Comparison of ENCODE assay signal across 1 cellular context in the genomic region with DNA sequence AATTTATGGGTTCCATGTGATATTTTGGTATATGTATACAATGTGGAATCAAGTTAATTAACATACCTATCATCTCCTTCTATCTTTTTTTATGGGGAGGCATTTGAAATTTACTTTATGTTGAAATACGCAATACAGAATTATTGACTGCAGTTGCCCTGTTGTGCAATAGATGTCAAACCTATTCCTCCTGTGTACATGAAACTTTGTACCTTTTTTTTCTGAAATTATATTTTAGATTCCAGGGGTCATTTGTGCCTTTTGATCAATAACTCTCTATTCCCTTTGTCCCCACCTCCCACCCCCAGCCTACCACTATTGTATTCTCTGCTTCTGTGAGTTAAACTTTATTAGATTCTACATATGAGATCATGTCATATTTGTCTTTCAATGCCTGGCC.
TF ChIP-seq lines count a peak whose summit lies in the region.

No MANE protein-coding gene starts in this region.

TF ChIP-seq in HepG2, 621 proteins besides CTCF, POLR2A, EP300 and RAD21 (continued from another document and continues in another):
- TF ChIP-seq, protein P1, sequence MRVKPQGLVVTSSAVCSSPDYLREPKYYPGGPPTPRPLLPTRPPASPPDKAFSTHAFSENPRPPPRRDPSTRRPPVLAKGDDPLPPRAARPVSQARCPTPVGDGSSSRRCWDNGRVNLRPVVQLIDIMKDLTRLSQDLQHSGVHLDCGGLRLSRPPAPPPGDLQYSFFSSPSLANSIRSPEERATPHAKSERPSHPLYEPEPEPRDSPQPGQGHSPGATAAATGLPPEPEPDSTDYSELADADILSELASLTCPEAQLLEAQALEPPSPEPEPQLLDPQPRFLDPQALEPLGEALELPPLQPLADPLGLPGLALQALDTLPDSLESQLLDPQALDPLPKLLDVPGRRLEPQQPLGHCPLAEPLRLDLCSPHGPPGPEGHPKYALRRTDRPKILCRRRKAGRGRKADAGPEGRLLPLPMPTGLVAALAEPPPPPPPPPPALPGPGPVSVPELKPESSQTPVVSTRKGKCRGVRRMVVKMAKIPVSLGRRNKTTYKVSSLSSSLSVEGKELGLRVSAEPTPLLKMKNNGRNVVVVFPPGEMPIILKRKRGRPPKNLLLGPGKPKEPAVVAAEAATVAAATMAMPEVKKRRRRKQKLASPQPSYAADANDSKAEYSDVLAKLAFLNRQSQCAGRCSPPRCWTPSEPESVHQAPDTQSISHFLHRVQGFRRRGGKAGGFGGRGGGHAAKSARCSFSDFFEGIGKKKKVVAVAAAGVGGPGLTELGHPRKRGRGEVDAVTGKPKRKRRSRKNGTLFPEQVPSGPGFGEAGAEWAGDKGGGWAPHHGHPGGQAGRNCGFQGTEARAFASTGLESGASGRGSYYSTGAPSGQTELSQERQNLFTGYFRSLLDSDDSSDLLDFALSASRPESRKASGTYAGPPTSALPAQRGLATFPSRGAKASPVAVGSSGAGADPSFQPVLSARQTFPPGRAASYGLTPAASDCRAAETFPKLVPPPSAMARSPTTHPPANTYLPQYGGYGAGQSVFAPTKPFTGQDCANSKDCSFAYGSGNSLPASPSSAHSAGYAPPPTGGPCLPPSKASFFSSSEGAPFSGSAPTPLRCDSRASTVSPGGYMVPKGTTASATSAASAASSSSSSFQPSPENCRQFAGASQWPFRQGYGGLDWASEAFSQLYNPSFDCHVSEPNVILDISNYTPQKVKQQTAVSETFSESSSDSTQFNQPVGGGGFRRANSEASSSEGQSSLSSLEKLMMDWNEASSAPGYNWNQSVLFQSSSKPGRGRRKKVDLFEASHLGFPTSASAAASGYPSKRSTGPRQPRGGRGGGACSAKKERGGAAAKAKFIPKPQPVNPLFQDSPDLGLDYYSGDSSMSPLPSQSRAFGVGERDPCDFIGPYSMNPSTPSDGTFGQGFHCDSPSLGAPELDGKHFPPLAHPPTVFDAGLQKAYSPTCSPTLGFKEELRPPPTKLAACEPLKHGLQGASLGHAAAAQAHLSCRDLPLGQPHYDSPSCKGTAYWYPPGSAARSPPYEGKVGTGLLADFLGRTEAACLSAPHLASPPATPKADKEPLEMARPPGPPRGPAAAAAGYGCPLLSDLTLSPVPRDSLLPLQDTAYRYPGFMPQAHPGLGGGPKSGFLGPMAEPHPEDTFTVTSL (CRISPR knock-in tag; IDR thresholded peaks at IDR 0.05; ENCODE audit: borderline replicate concordance), result peak; percentile 71; the same call in 1 of the 2 replicates
- no peak for TF ChIP-seq SOX6 (IDR thresholded peaks at IDR 0.05)
- TF ChIP-seq SOX6 (CRISPR knock-in tag; IDR thresholded peaks at IDR 0.05), result peak; percentile 88
- no peak for TF ChIP-seq SSRP1 (CRISPR knock-in tag; IDR thresholded peaks at IDR 0.05)
- peak; percentile 93 for TF ChIP-seq CEBPG (CRISPR knock-in tag; IDR thresholded peaks at IDR 0.05)
- TF ChIP-seq, protein P2, sequence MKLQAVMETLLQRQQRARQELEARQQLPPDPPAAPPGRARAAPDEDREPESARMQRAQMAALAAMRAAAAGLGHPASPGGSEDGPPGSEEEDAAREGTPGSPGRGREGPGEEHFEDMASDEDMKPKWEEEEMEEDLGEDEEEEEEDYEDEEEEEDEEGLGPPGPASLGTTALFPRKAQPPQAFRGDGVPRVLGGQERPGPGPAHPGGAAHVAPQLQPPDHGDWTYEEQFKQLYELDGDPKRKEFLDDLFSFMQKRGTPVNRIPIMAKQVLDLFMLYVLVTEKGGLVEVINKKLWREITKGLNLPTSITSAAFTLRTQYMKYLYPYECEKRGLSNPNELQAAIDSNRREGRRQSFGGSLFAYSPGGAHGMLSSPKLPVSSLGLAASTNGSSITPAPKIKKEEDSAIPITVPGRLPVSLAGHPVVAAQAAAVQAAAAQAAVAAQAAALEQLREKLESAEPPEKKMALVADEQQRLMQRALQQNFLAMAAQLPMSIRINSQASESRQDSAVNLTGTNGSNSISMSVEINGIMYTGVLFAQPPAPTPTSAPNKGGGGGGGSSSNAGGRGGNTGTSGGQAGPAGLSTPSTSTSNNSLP (IDR thresholded peaks at IDR 0.05; ENCODE audit: low read depth, low read length), result peak; percentile 80
- peak; percentile 85 for TF ChIP-seq HNF4G (IDR thresholded peaks at IDR 0.05; ENCODE audit: borderline replicate concordance, low read depth, low read length)
- no peak for TF ChIP-seq HNF4G (CRISPR knock-in tag; IDR thresholded peaks at IDR 0.05; ENCODE audit: borderline replicate concordance, low read depth)
- TF ChIP-seq SCMH1 (CRISPR knock-in tag; IDR thresholded peaks at IDR 0.05; ENCODE audit: borderline replicate concordance), result no peak
- TF ChIP-seq ATF7 (IDR thresholded peaks at IDR 0.05), result no peak
- no peak for TF ChIP-seq ATF7 (CRISPR knock-in tag; IDR thresholded peaks at IDR 0.05)
- peak; percentile 93 for TF ChIP-seq NR2F2 (IDR thresholded peaks at IDR 0.05; ENCODE audit: borderline replicate concordance, low read depth)
- TF ChIP-seq KAT2B (IDR thresholded peaks at IDR 0.05; ENCODE audit: borderline replicate concordance, low read depth, low read length), result peak; percentile 50
- TF ChIP-seq, protein P3, sequence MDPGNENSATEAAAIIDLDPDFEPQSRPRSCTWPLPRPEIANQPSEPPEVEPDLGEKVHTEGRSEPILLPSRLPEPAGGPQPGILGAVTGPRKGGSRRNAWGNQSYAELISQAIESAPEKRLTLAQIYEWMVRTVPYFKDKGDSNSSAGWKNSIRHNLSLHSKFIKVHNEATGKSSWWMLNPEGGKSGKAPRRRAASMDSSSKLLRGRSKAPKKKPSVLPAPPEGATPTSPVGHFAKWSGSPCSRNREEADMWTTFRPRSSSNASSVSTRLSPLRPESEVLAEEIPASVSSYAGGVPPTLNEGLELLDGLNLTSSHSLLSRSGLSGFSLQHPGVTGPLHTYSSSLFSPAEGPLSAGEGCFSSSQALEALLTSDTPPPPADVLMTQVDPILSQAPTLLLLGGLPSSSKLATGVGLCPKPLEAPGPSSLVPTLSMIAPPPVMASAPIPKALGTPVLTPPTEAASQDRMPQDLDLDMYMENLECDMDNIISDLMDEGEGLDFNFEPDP (CRISPR knock-in tag; conservative IDR thresholded peaks at IDR 0.05), result no peak
- TF ChIP-seq TBL1XR1 (IDR thresholded peaks at IDR 0.05; ENCODE audit: borderline replicate concordance, low read length, partially characterized antibody), result peak; percentile 56
- TF ChIP-seq, protein P4, sequence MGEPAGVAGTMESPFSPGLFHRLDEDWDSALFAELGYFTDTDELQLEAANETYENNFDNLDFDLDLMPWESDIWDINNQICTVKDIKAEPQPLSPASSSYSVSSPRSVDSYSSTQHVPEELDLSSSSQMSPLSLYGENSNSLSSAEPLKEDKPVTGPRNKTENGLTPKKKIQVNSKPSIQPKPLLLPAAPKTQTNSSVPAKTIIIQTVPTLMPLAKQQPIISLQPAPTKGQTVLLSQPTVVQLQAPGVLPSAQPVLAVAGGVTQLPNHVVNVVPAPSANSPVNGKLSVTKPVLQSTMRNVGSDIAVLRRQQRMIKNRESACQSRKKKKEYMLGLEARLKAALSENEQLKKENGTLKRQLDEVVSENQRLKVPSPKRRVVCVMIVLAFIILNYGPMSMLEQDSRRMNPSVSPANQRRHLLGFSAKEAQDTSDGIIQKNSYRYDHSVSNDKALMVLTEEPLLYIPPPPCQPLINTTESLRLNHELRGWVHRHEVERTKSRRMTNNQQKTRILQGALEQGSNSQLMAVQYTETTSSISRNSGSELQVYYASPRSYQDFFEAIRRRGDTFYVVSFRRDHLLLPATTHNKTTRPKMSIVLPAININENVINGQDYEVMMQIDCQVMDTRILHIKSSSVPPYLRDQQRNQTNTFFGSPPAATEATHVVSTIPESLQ (CRISPR knock-in tag; conservative IDR thresholded peaks at IDR 0.05), result no peak
- TF ChIP-seq, protein P5, sequence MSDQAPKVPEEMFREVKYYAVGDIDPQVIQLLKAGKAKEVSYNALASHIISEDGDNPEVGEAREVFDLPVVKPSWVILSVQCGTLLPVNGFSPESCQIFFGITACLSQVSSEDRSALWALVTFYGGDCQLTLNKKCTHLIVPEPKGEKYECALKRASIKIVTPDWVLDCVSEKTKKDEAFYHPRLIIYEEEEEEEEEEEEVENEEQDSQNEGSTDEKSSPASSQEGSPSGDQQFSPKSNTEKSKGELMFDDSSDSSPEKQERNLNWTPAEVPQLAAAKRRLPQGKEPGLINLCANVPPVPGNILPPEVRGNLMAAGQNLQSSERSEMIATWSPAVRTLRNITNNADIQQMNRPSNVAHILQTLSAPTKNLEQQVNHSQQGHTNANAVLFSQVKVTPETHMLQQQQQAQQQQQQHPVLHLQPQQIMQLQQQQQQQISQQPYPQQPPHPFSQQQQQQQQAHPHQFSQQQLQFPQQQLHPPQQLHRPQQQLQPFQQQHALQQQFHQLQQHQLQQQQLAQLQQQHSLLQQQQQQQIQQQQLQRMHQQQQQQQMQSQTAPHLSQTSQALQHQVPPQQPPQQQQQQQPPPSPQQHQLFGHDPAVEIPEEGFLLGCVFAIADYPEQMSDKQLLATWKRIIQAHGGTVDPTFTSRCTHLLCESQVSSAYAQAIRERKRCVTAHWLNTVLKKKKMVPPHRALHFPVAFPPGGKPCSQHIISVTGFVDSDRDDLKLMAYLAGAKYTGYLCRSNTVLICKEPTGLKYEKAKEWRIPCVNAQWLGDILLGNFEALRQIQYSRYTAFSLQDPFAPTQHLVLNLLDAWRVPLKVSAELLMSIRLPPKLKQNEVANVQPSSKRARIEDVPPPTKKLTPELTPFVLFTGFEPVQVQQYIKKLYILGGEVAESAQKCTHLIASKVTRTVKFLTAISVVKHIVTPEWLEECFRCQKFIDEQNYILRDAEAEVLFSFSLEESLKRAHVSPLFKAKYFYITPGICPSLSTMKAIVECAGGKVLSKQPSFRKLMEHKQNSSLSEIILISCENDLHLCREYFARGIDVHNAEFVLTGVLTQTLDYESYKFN (CRISPR knock-in tag; conservative IDR thresholded peaks at IDR 0.05), result peak; percentile 79
- TF ChIP-seq FOXA1 (IDR thresholded peaks at IDR 0.05), result 0 out of 2 replicates have a peak, but pooled peaks have one; percentile 37
- TF ChIP-seq FOXA1 (CRISPR knock-in tag; IDR thresholded peaks at IDR 0.05), result peak; percentile 14; the same call in 1 of the 2 replicates
- peak; percentile 59 for TF ChIP-seq RARA (CRISPR knock-in tag; IDR thresholded peaks at IDR 0.05)
- 0 out of 2 replicates have a peak, but pooled peaks have one; percentile 38 for TF ChIP-seq FOXP1 (IDR thresholded peaks at IDR 0.05)
- peak; percentile 70; the same call in 1 of the 2 replicates for TF ChIP-seq FOXP1 (CRISPR knock-in tag; IDR thresholded peaks at IDR 0.05)
- TF ChIP-seq NR2C2 (CRISPR knock-in tag; IDR thresholded peaks at IDR 0.05; ENCODE audit: borderline replicate concordance), result peak; percentile 55; the same call in 1 of the 2 replicates
- TF ChIP-seq FOXJ3 (CRISPR knock-in tag; IDR thresholded peaks at IDR 0.05; ENCODE audit: borderline replicate concordance), result peak; percentile 87; the same call in 1 of the 2 replicates
- TF ChIP-seq, protein P6, sequence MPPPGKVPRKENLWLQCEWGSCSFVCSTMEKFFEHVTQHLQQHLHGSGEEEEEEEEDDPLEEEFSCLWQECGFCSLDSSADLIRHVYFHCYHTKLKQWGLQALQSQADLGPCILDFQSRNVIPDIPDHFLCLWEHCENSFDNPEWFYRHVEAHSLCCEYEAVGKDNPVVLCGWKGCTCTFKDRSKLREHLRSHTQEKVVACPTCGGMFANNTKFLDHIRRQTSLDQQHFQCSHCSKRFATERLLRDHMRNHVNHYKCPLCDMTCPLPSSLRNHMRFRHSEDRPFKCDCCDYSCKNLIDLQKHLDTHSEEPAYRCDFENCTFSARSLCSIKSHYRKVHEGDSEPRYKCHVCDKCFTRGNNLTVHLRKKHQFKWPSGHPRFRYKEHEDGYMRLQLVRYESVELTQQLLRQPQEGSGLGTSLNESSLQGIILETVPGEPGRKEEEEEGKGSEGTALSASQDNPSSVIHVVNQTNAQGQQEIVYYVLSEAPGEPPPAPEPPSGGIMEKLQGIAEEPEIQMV (CRISPR knock-in tag; IDR thresholded peaks at IDR 0.05; ENCODE audit: low read depth), result no peak
- TF ChIP-seq SALL1 (CRISPR knock-in tag; IDR thresholded peaks at IDR 0.05), result peak; percentile 42; the same call in 1 of the 2 replicates
- TF ChIP-seq HMG20A (CRISPR knock-in tag; IDR thresholded peaks at IDR 0.05; ENCODE audit: borderline replicate concordance), result peak; percentile 51; the same call in 1 of the 2 replicates
- TF ChIP-seq ELF4 (CRISPR knock-in tag; IDR thresholded peaks at IDR 0.05; ENCODE audit: borderline replicate concordance), result no peak
- no peak for TF ChIP-seq ZNF644 (CRISPR knock-in tag; IDR thresholded peaks at IDR 0.05; ENCODE audit: low read depth)
- no peak for TF ChIP-seq ZNF556 (CRISPR knock-in tag; IDR thresholded peaks at IDR 0.05; ENCODE audit: borderline replicate concordance)
- TF ChIP-seq CCAR2 (optimal IDR thresholded peaks at IDR 0.05; ENCODE audit: low read depth, low read length), result no peak
- no peak for TF ChIP-seq RFXANK (CRISPR knock-in tag; IDR thresholded peaks at IDR 0.05)
- TF ChIP-seq CEBPB (IDR thresholded peaks at IDR 0.05; ENCODE audit: borderline replicate concordance, low read depth, low read length), result peak; percentile 98
- no peak for TF ChIP-seq NRL (CRISPR knock-in tag; IDR thresholded peaks at IDR 0.05; ENCODE audit: borderline replicate concordance)
- no peak for TF ChIP-seq GTF2F1 (IDR thresholded peaks at IDR 0.05; ENCODE audit: low read length)
- TF ChIP-seq HNRNPLL (IDR thresholded peaks at IDR 0.05; ENCODE audit: low read depth, low read length, poor library complexity, severe bottlenecking), result no peak
- peak; percentile 71; the same call in 1 of the 2 replicates for TF ChIP-seq NCOR1 (IDR thresholded peaks at IDR 0.05; ENCODE audit: borderline replicate concordance, low read length)
- TF ChIP-seq TBX2 (CRISPR knock-in tag; IDR thresholded peaks at IDR 0.05; ENCODE audit: borderline replicate concordance), result no peak
- no peak for TF ChIP-seq HNRNPH1 (optimal IDR thresholded peaks at IDR 0.05; ENCODE audit: low read depth, low read length)
- TF ChIP-seq, protein P7, sequence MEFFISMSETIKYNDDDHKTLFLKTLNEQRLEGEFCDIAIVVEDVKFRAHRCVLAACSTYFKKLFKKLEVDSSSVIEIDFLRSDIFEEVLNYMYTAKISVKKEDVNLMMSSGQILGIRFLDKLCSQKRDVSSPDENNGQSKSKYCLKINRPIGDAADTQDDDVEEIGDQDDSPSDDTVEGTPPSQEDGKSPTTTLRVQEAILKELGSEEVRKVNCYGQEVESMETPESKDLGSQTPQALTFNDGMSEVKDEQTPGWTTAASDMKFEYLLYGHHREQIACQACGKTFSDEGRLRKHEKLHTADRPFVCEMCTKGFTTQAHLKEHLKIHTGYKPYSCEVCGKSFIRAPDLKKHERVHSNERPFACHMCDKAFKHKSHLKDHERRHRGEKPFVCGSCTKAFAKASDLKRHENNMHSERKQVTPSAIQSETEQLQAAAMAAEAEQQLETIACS (CRISPR knock-in tag; IDR thresholded peaks at IDR 0.05), result no peak
- TF ChIP-seq TRIM24 (CRISPR knock-in tag; IDR thresholded peaks at IDR 0.05), result no peak
- no peak for TF ChIP-seq GABPA (IDR thresholded peaks at IDR 0.05; ENCODE audit: low read depth, low read length)
- TF ChIP-seq GABPA (CRISPR knock-in tag; IDR thresholded peaks at IDR 0.05; ENCODE audit: low read depth), result no peak
